Comparison of ENCODE assay signal across 23 cellular contexts in genomic region chr11:18390088-18390487, GRCh38. TPM values are rescaled to one million over a fixed set of nuclear protein-coding genes. Genes with fewer than 3 reads are reported as not detected.
DNase-seq lines count a peak whose midpoint lies in the region; ATAC-seq, FAIRE-seq and TF ChIP-seq lines count a peak whose summit lies in the region.
"Had no signal": no experiment of that assay in that cellular context is flagged by ENCODE, and none has a peak within 500 bp of the region (broad histone marks: within the 10 kb centered on the region; RNA-seq: fewer than 3 reads in every experiment).

No MANE protein-coding gene starts in this region.

- H3K4me3 ChIP-seq in HepG2 (replicated peaks in 1 of 3; ENCODE audit: insufficient read depth in 1 of 3, low read depth in 2 of 3, low read length in 3 of 3) (no peak overlapping the region), right lobe of liver (no peak overlapping the region), osteoblast (ENCODE audit: insufficient read depth, low read length) (no peak overlapping the region), neuronal stem cell (ENCODE audit: low read length in 2 of 2) (no peak overlapping the region)
- H3K4me3 ChIP-seq: GM12878 had no signal

- H3K4me1 Mint-ChIP-seq in Calu3 (ENCODE audit: low read depth, unreplicated experiment) (peaks cover 21% of the 10 kb centered on the region), T-helper 17 cell (peaks cover 35% of the 10 kb centered on the region)

- CTCF ChIA-PET in HepG2 (lab: Yijun Ruan, JAX; ENCODE audit: low intra/inter-chr PET ratio, low total read pairs), result no interaction called here
- CTCF ChIA-PET in Calu3 (lab: Charles Lee), result no interaction called here

- in situ Hi-C loops in HepG2 (cut with HindIII; ENCODE audit: extremely low pct_ligation_motif_present, low pct_unique_long_range_greater_than_20kb), result no loop called here

- no peak overlapping the region for H2BK5ac ChIP-seq in neuronal stem cell (ENCODE audit: low read length)

- no peak for TF ChIP-seq EP300 in HepG2 (IDR thresholded peaks at IDR 0.05; ENCODE audit: low read depth in 2 of 2, low read length in 2 of 2)
- no peak for TF ChIP-seq EP300 in HepG2 (CRISPR knock-in tag; IDR thresholded peaks at IDR 0.05; ENCODE audit: borderline replicate concordance)

- POLR2A ChIA-PET in HepG2 (lab: Yijun Ruan, JAX), result no interaction called here

- intact Hi-C loops in HepG2 (cut with micrococcal nuclease; ENCODE audit: unreplicated experiment) (loop anchor here (10.0 kb wide), 1 partner anchor 135 kb away; the partner anchor contains the start of gene TSG101), right lobe of liver (cut with DNase I) (no loop called here), Calu3 (cut with micrococcal nuclease; ENCODE audit: unreplicated experiment) (loop anchor here (10.0 kb wide), 1 partner anchor 135 kb away; the partner anchor contains the start of gene TSG101)

- H3K27ac Mint-ChIP-seq in Calu3 (ENCODE audit: unreplicated experiment), result peak overlapping the region; percentile 40
- peak overlapping the region; percentile 45 for H3K27ac Mint-ChIP-seq in T-helper 17 cell

- ATAC-seq in HepG2, result no peak
- no peak for ATAC-seq in right lobe of liver
- no peak for ATAC-seq in T-helper 17 cell
- ATAC-seq: GM12878 had no signal

- BruUV-seq in HepG2 (replicated peaks; lab: Mats Ljungman, UMichigan), result no TSS peak
- BruUV-seq in Calu3 (replicated peaks; lab: Mats Ljungman, UMichigan), result no TSS peak

- H3K27me3 Mint-ChIP-seq in Calu3 (ENCODE audit: unreplicated experiment) (no peaks in the 10 kb centered on the region), T-helper 17 cell (no peaks in the 10 kb centered on the region)
- H3K27me3 Mint-ChIP-seq: CD4-positive, alpha-beta memory T cell; IgD-negative memory B cell had no signal

- no peak overlapping the region for H3K14ac ChIP-seq in neuronal stem cell (ENCODE audit: low read length)

- no peak overlapping the region for H3K18ac ChIP-seq in neuronal stem cell (ENCODE audit: low read length)

- H2AFZ ChIP-seq in HepG2 (ENCODE audit: low read length) (no peak overlapping the region), osteoblast (ENCODE audit: low read length) (no peak overlapping the region), neuronal stem cell (ENCODE audit: low read length) (no peak overlapping the region)

- no peaks in the 10 kb centered on the region for H3K36me3 ChIP-seq in HepG2 (replicated peaks in 1 of 2; ENCODE audit: control insufficient read depth in 1 of 2, insufficient read depth in 2 of 2, low read length in 2 of 2)
- H3K36me3 ChIP-seq in right lobe of liver, result no peaks in the 10 kb centered on the region
- no peaks in the 10 kb centered on the region for H3K36me3 ChIP-seq in osteoblast (ENCODE audit: insufficient read depth, low read length)
- no peaks in the 10 kb centered on the region for H3K36me3 ChIP-seq in neuronal stem cell (replicated peaks in 1 of 2; ENCODE audit: control insufficient read depth in 2 of 2, insufficient read depth in 2 of 2, low read length in 2 of 2)

- DNase-seq in HepG2 (ENCODE audit: low spot score), result no peak
- DNase-seq in right lobe of liver, result no peak
- DNase-seq in Calu3, result no peak
- no peak for DNase-seq in T-helper 17 cell
- peak; percentile 55 for DNase-seq in osteoblast (ENCODE audit: insufficient read length, low spot score, missing footprints)
- DNase-seq in NCI-H524 treated with DMSO at 0.1 percent for 48 hours (lab: John Stamatoyannopoulos, UW), result no peak
- no peak for DNase-seq in neuronal stem cell (ENCODE audit: low spot score)
- DNase-seq: AML-193; CD4-positive, alpha-beta memory T cell; DMS 273 treated with DMSO at 0.1 percent for 48 hours; DMS53; DND-41; EL; HCEC 1CT; KG1 had no signal

- no peak overlapping the region for H2AK5ac ChIP-seq in neuronal stem cell (ENCODE audit: low read depth, low read length)

- TF ChIP-seq CTCF in HepG2 (CRISPR knock-in tag; IDR thresholded peaks at IDR 0.05), result no peak
- no peak for TF ChIP-seq CTCF in right lobe of liver (IDR thresholded peaks at IDR 0.05)
- TF ChIP-seq CTCF in Calu3 (IDR thresholded peaks at IDR 0.05; ENCODE audit: unreplicated experiment), result no peak
- TF ChIP-seq CTCF in osteoblast (IDR thresholded peaks at IDR 0.05; ENCODE audit: extremely low read depth, low read depth, low read length), result no peak

- H3K4me2 ChIP-seq in HepG2 (ENCODE audit: low read depth, low read length), result no peak overlapping the region
- H3K4me2 ChIP-seq in osteoblast (ENCODE audit: insufficient read depth, low read length), result no peak overlapping the region
- no peak overlapping the region for H3K4me2 ChIP-seq in neuronal stem cell (ENCODE audit: insufficient read depth, low read length, poor library complexity, severe bottlenecking)

- H3K79me1 ChIP-seq in neuronal stem cell (ENCODE audit: low read depth, low read length), result no peaks in the 10 kb centered on the region

- no peak overlapping the region for H3K4ac ChIP-seq in neuronal stem cell (ENCODE audit: low read length)

- H2BK15ac ChIP-seq in neuronal stem cell (ENCODE audit: low read length), result no peak overlapping the region

- H3K36me3 Mint-ChIP-seq in Calu3 (ENCODE audit: insufficient read depth, unreplicated experiment) (peaks cover 19% of the 10 kb centered on the region), T-helper 17 cell (ENCODE audit: low read depth) (peaks cover 4% of the 10 kb centered on the region)
- H3K36me3 Mint-ChIP-seq: IgD-negative memory B cell had no signal

- H3K23ac ChIP-seq in neuronal stem cell (ENCODE audit: low read depth, low read length, poor library complexity), result no peak overlapping the region

- H4K8ac ChIP-seq in neuronal stem cell (ENCODE audit: low read depth, low read length), result no peak overlapping the region

- no peaks in the 10 kb centered on the region for H3K9me3 Mint-ChIP-seq in Calu3 (ENCODE audit: low read depth, unreplicated experiment)
- H3K9me3 Mint-ChIP-seq: CD4-positive, alpha-beta memory T cell; IgD-negative memory B cell had no signal

- no peak overlapping the region for H3K4me3 Mint-ChIP-seq in Calu3 (ENCODE audit: low read depth, unreplicated experiment)
- H3K4me3 Mint-ChIP-seq in T-helper 17 cell, result no peak overlapping the region
- H3K4me3 Mint-ChIP-seq: IgD-negative memory B cell had no signal

- no peak for FAIRE-seq in HepG2 (lab: Jason Lieb, UNC)
- FAIRE-seq: GM12878, H54 had no signal

- H3K27me3 ChIP-seq in HepG2 (ENCODE audit: control insufficient read depth in 1 of 2, insufficient read depth in 2 of 2, low read length in 2 of 2), result no peaks in the 10 kb centered on the region; a peak in 1 of 5 replicates
- no peaks in the 10 kb centered on the region for H3K27me3 ChIP-seq in right lobe of liver
- H3K27me3 ChIP-seq in osteoblast (ENCODE audit: insufficient read depth, low read length), result no peaks in the 10 kb centered on the region
- H3K27me3 ChIP-seq in neuronal stem cell (ENCODE audit: control insufficient read depth in 3 of 3, insufficient read depth in 3 of 3, low read depth in 1 of 3, low read length in 3 of 3), result peaks cover 0 to 14% (median 0%) of the 10 kb centered on the region in 3 experiments

- no peak overlapping the region for H2BK12ac ChIP-seq in neuronal stem cell (ENCODE audit: low read length)

- TF ChIP-seq POLR2A in HepG2 (IDR thresholded peaks at IDR 0.05; ENCODE audit: insufficient read depth in 1 of 2, low read depth in 2 of 2, low read length in 2 of 2) (no peak), right lobe of liver (IDR thresholded peaks at IDR 0.05) (no peak)

- TF ChIP-seq RAD21 in HepG2 (CRISPR knock-in tag; IDR thresholded peaks at IDR 0.05), result no peak

- H3K79me2 ChIP-seq in HepG2 (ENCODE audit: insufficient read depth, low read length) (peaks cover 11% of the 10 kb centered on the region), osteoblast (ENCODE audit: insufficient read depth, low read length) (peaks cover 7% of the 10 kb centered on the region)

- H4K20me1 ChIP-seq in HepG2 (ENCODE audit: insufficient read depth, low read length), result peaks cover 1% of the 10 kb centered on the region; the same call in 1 of the 2 replicates
- peaks cover 6% of the 10 kb centered on the region for H4K20me1 ChIP-seq in osteoblast (ENCODE audit: insufficient read depth, low read length)

- H3K4me1 ChIP-seq in HepG2 (ENCODE audit: insufficient read depth, low read length), result peaks cover 58% of the 10 kb centered on the region
- peaks cover 0 to 11% (median 4%) of the 10 kb centered on the region in 4 donors for H3K4me1 ChIP-seq in right lobe of liver
- peaks cover 13% of the 10 kb centered on the region for H3K4me1 ChIP-seq in osteoblast (ENCODE audit: insufficient read depth, low read length)
- H3K4me1 ChIP-seq in neuronal stem cell (ENCODE audit: control insufficient read depth in 2 of 2, insufficient read depth in 1 of 2, low read depth in 1 of 2, low read length in 2 of 2), result peaks cover 3 to 4% of the 10 kb centered on the region in 2 donors

- H3K9me3 ChIP-seq in HepG2 (ENCODE audit: low read length), result no peaks in the 10 kb centered on the region
- no peaks in the 10 kb centered on the region for H3K9me3 ChIP-seq in right lobe of liver
- H3K9me3 ChIP-seq in T-helper 17 cell (ENCODE audit: control insufficient read depth, low read length, poor library complexity, severe bottlenecking), result no peaks in the 10 kb centered on the region
- no peaks in the 10 kb centered on the region for H3K9me3 ChIP-seq in osteoblast (ENCODE audit: low read depth, low read length)
- no peaks in the 10 kb centered on the region for H3K9me3 ChIP-seq in neuronal stem cell (replicated peaks in 1 of 2; ENCODE audit: control insufficient read depth in 2 of 2, insufficient read depth in 1 of 2, low read depth in 1 of 2, low read length in 2 of 2)

- no peak overlapping the region for H2BK120ac ChIP-seq in neuronal stem cell (ENCODE audit: low read depth, low read length)

- H3K9ac ChIP-seq in HepG2 (ENCODE audit: insufficient read depth, low read depth, low read length) (no peak overlapping the region), neuronal stem cell (ENCODE audit: low read depth, low read length, poor library complexity) (no peak overlapping the region)

- H4K91ac ChIP-seq in neuronal stem cell (ENCODE audit: low read depth, low read length, poor library complexity), result no peak overlapping the region

- WGBS in HepG2 (ENCODE audit: low lambda C conversion rate), result 91% methylated on average over 3 of the region's 3 CpGs
- no CpG with 5 or more reads among the region's 3 CpGs for WGBS in right lobe of liver (ENCODE audit: insufficient coverage, low coverage, low lambda C conversion rate, missing lambda C conversion rate)
- no CpG with 5 or more reads among the region's 3 CpGs for WGBS in neuronal stem cell (ENCODE audit: extremely low coverage in 2 of 2, insufficient read length in 2 of 2, insufficient replicate concordance in 1 of 2), 2 donors

- H3K27ac ChIP-seq in HepG2 (ENCODE audit: extremely low read length, insufficient read depth, low read length) (no peak overlapping the region), right lobe of liver (no peak overlapping the region), osteoblast (ENCODE audit: low read depth, low read length) (no peak overlapping the region), neuronal stem cell (replicated peaks; ENCODE audit: low read length) (no peak overlapping the region)
- H3K27ac ChIP-seq: C4-2B, HL-60 had no signal

RNA-seq across cellular contexts. Expression of gene LDHA, which starts 4.3 kb away (rescaled TPM):
- total RNA-seq in HepG2 (2016; rRNA removed; fragmentation: Illumina TruSeq; extraction: Trizol), result 805 and 1,257 TPM in 2 replicates
- total RNA-seq in HepG2 (2016; cell fraction: cytosol; rRNA removed; fragmentation: Illumina TruSeq; extraction: Trizol; ENCODE audit: low read depth), result 144 and 147 TPM in 2 replicates
- total RNA-seq in HepG2 (2016; cell fraction: insoluble cytoplasmic fraction; rRNA removed; fragmentation: Illumina TruSeq; extraction: Trizol), result 804 and 1,250 TPM in 2 replicates
- total RNA-seq in HepG2 (2016; cell fraction: membrane; rRNA removed; fragmentation: Illumina TruSeq; extraction: Trizol), result 335 and 350 TPM in 2 replicates
- total RNA-seq in HepG2 (2016; cell fraction: nucleus; rRNA removed; fragmentation: Illumina TruSeq; extraction: Trizol), result 485 and 499 TPM in 2 replicates
- polyA plus RNA-seq in HepG2 (2011; rRNA removed), result 1,112 and 1,547 TPM in 2 replicates
- 1,051 and 1,568 TPM in 2 replicates for polyA plus RNA-seq in HepG2 (2011; cell fraction: cytosol; rRNA removed)
- 242 and 434 TPM in 2 replicates for polyA plus RNA-seq in HepG2 (2011; cell fraction: nucleus; rRNA removed)
- 2,051 and 2,699 TPM in 2 replicates for polyA plus RNA-seq in HepG2 (2012)
- 290 and 338 TPM in 2 replicates for polyA plus RNA-seq in HepG2 (2016; cell fraction: cytosol; fragmentation: Illumina TruSeq; extraction: Trizol; ENCODE audit: low read depth)
- 2,117 and 2,212 TPM in 2 replicates for polyA plus RNA-seq in HepG2 (2016; cell fraction: insoluble cytoplasmic fraction; fragmentation: Illumina TruSeq; extraction: Trizol; ENCODE audit: low read depth)
- polyA plus RNA-seq in HepG2 (2016; cell fraction: membrane; fragmentation: Illumina TruSeq; extraction: Trizol; ENCODE audit: low read depth), result 355 and 398 TPM in 2 replicates
- polyA plus RNA-seq in HepG2 (2016; cell fraction: nucleus; fragmentation: Illumina TruSeq; extraction: Trizol; ENCODE audit: insufficient read depth, low read depth), result 763 and 807 TPM in 2 replicates
- 970 and 1,123 TPM in 2 replicates for polyA minus RNA-seq in HepG2 (2011; rRNA and poly(A)+ RNA removed; ENCODE audit: low replicate concordance)
- polyA minus RNA-seq in HepG2 (2011; cell fraction: cytosol; rRNA and poly(A)+ RNA removed), result 1,287 and 1,326 TPM in 2 replicates
- 313 and 485 TPM in 2 replicates for polyA minus RNA-seq in HepG2 (2011; cell fraction: nucleus; rRNA and poly(A)+ RNA removed)
- total RNA-seq in right lobe of liver, result 100 to 1,000 TPM; 227 to 866 (median 656) TPM
- 635 and 721 TPM in 2 replicates for total RNA-seq in Calu3 (2022)
- total RNA-seq in T-helper 17 cell, result 100 to 1,000 TPM; 260 to 313 TPM
- total RNA-seq in osteoblast, result 680 and 798 TPM in 2 replicates
- polyA plus RNA-seq in neuronal stem cell (2013, experiment 1 of 2), result 91.4 TPM
- 92.2 TPM for polyA plus RNA-seq in neuronal stem cell (2013, experiment 2 of 2)

RNA-seq across cellular contexts. Expression of gene LDHC, which starts 22.0 kb away (rescaled TPM):
- not detected in 2 replicates for total RNA-seq in HepG2 (2016; rRNA removed; fragmentation: Illumina TruSeq; extraction: Trizol)
- not detected in 2 replicates for total RNA-seq in HepG2 (2016; cell fraction: cytosol; rRNA removed; fragmentation: Illumina TruSeq; extraction: Trizol; ENCODE audit: low read depth)
- total RNA-seq in HepG2 (2016; cell fraction: insoluble cytoplasmic fraction; rRNA removed; fragmentation: Illumina TruSeq; extraction: Trizol), result not detected in 2 replicates
- not detected in 2 replicates for total RNA-seq in HepG2 (2016; cell fraction: membrane; rRNA removed; fragmentation: Illumina TruSeq; extraction: Trizol)
- total RNA-seq in HepG2 (2016; cell fraction: nucleus; rRNA removed; fragmentation: Illumina TruSeq; extraction: Trizol), result not detected in 2 replicates
- not detected in 2 replicates for polyA plus RNA-seq in HepG2 (2011; rRNA removed)
- not detected in 2 replicates for polyA plus RNA-seq in HepG2 (2011; cell fraction: cytosol; rRNA removed)
- not detected in 2 replicates for polyA plus RNA-seq in HepG2 (2011; cell fraction: nucleus; rRNA removed)
- not detected in 2 replicates for polyA plus RNA-seq in HepG2 (2012)
- not detected in 2 replicates for polyA plus RNA-seq in HepG2 (2016; cell fraction: cytosol; fragmentation: Illumina TruSeq; extraction: Trizol; ENCODE audit: low read depth)
- polyA plus RNA-seq in HepG2 (2016; cell fraction: insoluble cytoplasmic fraction; fragmentation: Illumina TruSeq; extraction: Trizol; ENCODE audit: low read depth), result not detected in 2 replicates
- not detected in 2 replicates for polyA plus RNA-seq in HepG2 (2016; cell fraction: membrane; fragmentation: Illumina TruSeq; extraction: Trizol; ENCODE audit: low read depth)
- not detected in 2 replicates for polyA plus RNA-seq in HepG2 (2016; cell fraction: nucleus; fragmentation: Illumina TruSeq; extraction: Trizol; ENCODE audit: insufficient read depth, low read depth)
- polyA minus RNA-seq in HepG2 (2011; rRNA and poly(A)+ RNA removed; ENCODE audit: low replicate concordance), result not detected in 2 replicates
- not detected in 2 replicates for polyA minus RNA-seq in HepG2 (2011; cell fraction: cytosol; rRNA and poly(A)+ RNA removed)
- not detected in 2 replicates for polyA minus RNA-seq in HepG2 (2011; cell fraction: nucleus; rRNA and poly(A)+ RNA removed)
- 1 to 10 TPM in 2 of 6 experiments, under 1 TPM in 1, not detected in 3; 0.61 to 1.6 (median 1.5) TPM for total RNA-seq in right lobe of liver
- not detected in 2 replicates for total RNA-seq in Calu3 (2022)
- total RNA-seq in T-helper 17 cell, result not detected
- total RNA-seq in osteoblast, result under 0.01 TPM in 1 of 2 replicates, not detected in the other
- polyA plus RNA-seq in neuronal stem cell (2013, experiment 1 of 2), result 0.60 TPM
- polyA plus RNA-seq in neuronal stem cell (2013, experiment 2 of 2), result 0.62 TPM
- total RNA-seq: CD4-positive, alpha-beta memory T cell; G401; GM12878; HT1080 had no signal
- polyA plus RNA-seq: BJ; CD4-positive, alpha-beta memory T cell; IgD-negative memory B cell had no signal

Comparison
In these comparisons a context has a peak if more than half of its experiments do, and no peak if none do; other contexts are left out.
1. intact Hi-C loops: an anchor here in HepG2 (10.0 kb wide) and Calu3 (10.0 kb wide); none called in right lobe of liver.